ENCODE assay signal across 8 cellular contexts in genomic region chr2:162029287-162029901, GRCh38. TPM values are rescaled to one million over a fixed set of nuclear protein-coding genes. Genes with fewer than 3 reads are reported as not detected.
DNase-seq lines count a peak whose midpoint lies in the region; ATAC-seq and FAIRE-seq lines count a peak whose summit lies in the region.

No MANE protein-coding gene starts in this region.

- H3K36me3 Mint-ChIP-seq in activated naive CD4-positive, alpha-beta T cell treated with anti-CD3 and anti-CD28 coated beads for 36 hours (ENCODE audit: low read depth), result peaks cover 27% of the 10 kb centered on the region

- H3K4me3 ChIP-seq in adipocyte (ENCODE audit: low read length), result no peak overlapping the region
- H3K4me3 ChIP-seq in right cardiac atrium (ENCODE audit: low read length), result no peak overlapping the region

- CTCF ChIA-PET in activated naive CD4-positive, alpha-beta T cell treated with anti-CD3 and anti-CD28 coated beads for 36 hours (lab: Charles Lee), result no interaction called here

- no peaks in the 10 kb centered on the region for H3K27me3 Mint-ChIP-seq in activated naive CD4-positive, alpha-beta T cell treated with anti-CD3 and anti-CD28 coated beads for 36 hours (ENCODE audit: low read depth)

- no peak overlapping the region for H3K27ac ChIP-seq in right cardiac atrium (ENCODE audit: low read length)

- FAIRE-seq in urothelium cell line (lab: Jason Lieb, UNC), result no peak

- no peaks in the 10 kb centered on the region for H3K36me3 ChIP-seq in adipocyte (ENCODE audit: control insufficient read depth, insufficient read depth, low read length, severe bottlenecking)

- H3K27me3 ChIP-seq in adipocyte (replicated peaks; ENCODE audit: control insufficient read depth, insufficient read depth, low read length), result no peaks in the 10 kb centered on the region
- no peaks in the 10 kb centered on the region for H3K27me3 ChIP-seq in right cardiac atrium (ENCODE audit: control insufficient read depth, insufficient read depth)

- H3K9me3 ChIP-seq in adipocyte (ENCODE audit: control insufficient read depth, low read length) (no peaks in the 10 kb centered on the region), right cardiac atrium (ENCODE audit: control insufficient read depth, low read length) (no peaks in the 10 kb centered on the region)

- H3K4me1 Mint-ChIP-seq in activated naive CD4-positive, alpha-beta T cell treated with anti-CD3 and anti-CD28 coated beads for 36 hours (ENCODE audit: low read depth), result peaks cover 29% of the 10 kb centered on the region

- H3K27ac Mint-ChIP-seq in activated naive CD4-positive, alpha-beta T cell treated with anti-CD3 and anti-CD28 coated beads for 36 hours, result no peak overlapping the region

- H3K9me3 Mint-ChIP-seq in activated naive CD4-positive, alpha-beta T cell treated with anti-CD3 and anti-CD28 coated beads for 36 hours, result no peaks in the 10 kb centered on the region

- WGBS in right cardiac atrium, result 66% methylated on average over 9 of the region's 9 CpGs

- H3K4me1 ChIP-seq in adipocyte (ENCODE audit: control insufficient read depth, insufficient read depth, low read length) (peaks cover 33% of the 10 kb centered on the region), right cardiac atrium (ENCODE audit: control insufficient read depth, insufficient read depth, low read length) (no peaks in the 10 kb centered on the region)

- DNase-seq in Right ventricle myocardium inferior (ENCODE audit: missing footprints) (peak; percentile 68), cardiac septum (ENCODE audit: low spot score) (no peak), adipocyte (ENCODE audit: low read depth) (peak; percentile 68), right cardiac atrium (peak in 1 of 3 donors; percentile 64), urothelium cell line (ENCODE audit: low spot score) (peak; percentile 70)
- no peak for DNase-seq in activated naive CD4-positive, alpha-beta T cell treated with anti-CD3 and anti-CD28 coated beads for 36 hours

- ATAC-seq in Right ventricle myocardium inferior (peak; percentile 36), right cardiac atrium (peak; percentile 29 to 42), GM19452 (IDR thresholded peaks at IDR 0.05; ENCODE audit: unreplicated experiment) (no peak), GM21825 (IDR thresholded peaks at IDR 0.05; ENCODE audit: unreplicated experiment) (no peak)

- H3K4me3 Mint-ChIP-seq in activated naive CD4-positive, alpha-beta T cell treated with anti-CD3 and anti-CD28 coated beads for 36 hours, result no peak overlapping the region

- intact Hi-C loops in Right ventricle myocardium inferior (cut with DNase I), result no loop called here
- intact Hi-C loops in cardiac septum (cut with DNase I), result loop anchor here (5.0 kb wide), 1 partner anchor 88 kb away; no protein-coding TSS in a partner anchor
- intact Hi-C loops in right cardiac atrium (cut with DNase I), result no loop called here
- intact Hi-C loops in activated naive CD4-positive, alpha-beta T cell treated with anti-CD3 and anti-CD28 coated beads for 36 hours (cut with micrococcal nuclease), result no loop called here

- H3K9ac ChIP-seq in adipocyte (ENCODE audit: low read length), result no peak overlapping the region

RNA-seq across cellular contexts. Expression of gene DPP4, which starts 44.6 kb away (rescaled TPM):
- total RNA-seq in Right ventricle myocardium inferior, result 5.4 TPM
- total RNA-seq in cardiac septum, result 3.4 TPM
- under 1 TPM; 0.54 to 0.77 (median 0.59) TPM for total RNA-seq in right cardiac atrium
- 0.52 TPM for polyA plus RNA-seq in right cardiac atrium
- total RNA-seq in activated naive CD4-positive, alpha-beta T cell treated with anti-CD3 and anti-CD28 coated beads for 36 hours, result 10 to 100 TPM; 11.9 to 12.9 TPM

Comparison
In these comparisons a context has a peak if more than half of its experiments do, and no peak if none do; other contexts are left out.
1. DNase-seq: peak in Right ventricle myocardium inferior (single experiment), adipocyte (single experiment) and urothelium cell line (single experiment); none in cardiac septum (single experiment) and activated naive CD4-positive, alpha-beta T cell treated with anti-CD3 and anti-CD28 coated beads for 36 hours (single experiment).
2. ATAC-seq: peak in Right ventricle myocardium inferior (single experiment) and right cardiac atrium (2 of 2); none in GM19452 (single experiment) and GM21825 (single experiment).